ENCODE assay signal across 32 cellular contexts in genomic region chr5:170937914-170938313, GRCh38.
"Had no signal": no experiment of that assay in that cellular context is flagged by ENCODE, and none has a peak within 500 bp of the region (broad histone marks: within the 10 kb centered on the region; RNA-seq: fewer than 3 reads in every experiment).

No MANE protein-coding gene starts in this region.

- DNase-seq: activated B cell treated with CpG ODN at 0.5 μM for 24 hours; activated CD4-positive, alpha-beta memory T cell treated with anti-CD3 and anti-CD28 coated beads for 36 hours; activated CD4-positive, alpha-beta T cell treated with anti-CD3 and anti-CD28 coated beads for 4 hours; activated CD4-positive, alpha-beta T cell treated with anti-CD3 and anti-CD28 coated beads, Interleukin-2, amount 10 ng/mL, durations not matched to agents 24 days and 14 days; activated CD4-positive, alpha-beta T cell treated with anti-CD3 and anti-CD28 coated beads, Interleukin-2, amount 50 U/mL, for 1 hour; activated CD4-positive, alpha-beta T cell treated with anti-CD3 and anti-CD28 coated beads, Interleukin-2, amount 50 U/mL, for 4 hours; activated CD4-positive, CD25-positive, alpha-beta regulatory T cell treated with anti-CD3 and anti-CD28 coated beads, Interleukin-2, amount 50 U/mL, for 72 hours; activated CD8-positive, alpha-beta memory T cell treated with anti-CD3 and anti-CD28 coated beads, Interleukin-2, amount 50 U/mL, for 4 hours; activated CD8-positive, alpha-beta T cell treated with anti-CD3 and anti-CD28 coated beads for 36 hours; activated effector memory CD4-positive, alpha-beta T cell treated with anti-CD3 and anti-CD28 coated beads, Interleukin-2, amount 50 U/mL, for 16 hours; activated gamma-delta T cell treated with Interleukin-2 at 50 U/mL for 16 hours; activated naive CD4-positive, alpha-beta T cell; activated naive CD4-positive, alpha-beta T cell treated with anti-CD3 and anti-CD28 coated beads for 36 hours; activated naive CD4-positive, alpha-beta T cell treated with anti-CD3 and anti-CD28 coated beads, Interleukin-2, amount 50 U/mL, for 16 hours; activated naive CD8-positive, alpha-beta T cell treated with anti-CD3 and anti-CD28 coated beads for 36 hours; activated T-cell treated with anti-CD3 and anti-CD28 coated beads for 4 hours; activated T-cell treated with anti-CD3 and anti-CD28 coated beads, Interleukin-2, amount 50 U/mL, for 1 hour; activated T-cell treated with anti-CD3 and anti-CD28 coated beads, Interleukin-2, amount 50 U/mL, for 4 hours; activated T-cell treated with anti-CD3 and anti-CD28 coated beads, Interleukin-2, amount 50 U/mL, for 72 hours; adrenal gland; amniotic stem cell; aorta; body of pancreas; brain microvascular endothelial cell; central memory CD4-positive, alpha-beta T cell; T-helper 1 cell; T-helper 2 cell; T-helper 9 cell had no signal

- H3K4me3 ChIP-seq: adrenal gland, body of pancreas, breast epithelium had no signal

- H3K9me3 ChIP-seq: adrenal gland, body of pancreas had no signal

- H3K27ac ChIP-seq: adrenal gland, body of pancreas, brain microvascular endothelial cell, breast epithelium, VCaP had no signal

- ATAC-seq: activated CD8-positive, alpha-beta T cell treated with anti-CD3 and anti-CD28 coated beads for 36 hours; activated naive CD4-positive, alpha-beta T cell treated with anti-CD3 and anti-CD28 coated beads, Interleukin-2, amount 50 U/mL, for 72 hours; activated T-cell treated with anti-CD3 and anti-CD28 coated beads, Interleukin-2, amount 50 U/mL, for 4 hours; activated T-cell treated with anti-CD3 and anti-CD28 coated beads, Interleukin-2, amount 50 U/mL, for 72 hours; activated T-helper 17 cell treated with anti-CD3 and anti-CD28 coated beads, Interleukin-2, amount 50 U/mL, for 72 hours; body of pancreas had no signal

- H3K4me1 ChIP-seq: adrenal gland, body of pancreas, breast epithelium had no signal

- H3K36me3 ChIP-seq: adrenal gland, brain microvascular endothelial cell, breast epithelium had no signal

- H3K27me3 ChIP-seq: adrenal gland, body of pancreas, brain microvascular endothelial cell, breast epithelium had no signal
